1 cellular context compared by ENCODE assay signal in genomic region chr19:4405977-4406376, GRCh38.
TF ChIP-seq lines count a peak whose summit lies in the region.

No MANE protein-coding gene starts in this region.

TF ChIP-seq in GM12878, 131 proteins besides CTCF, POLR2A, EP300 and RAD21:
- no peak for TF ChIP-seq ZNF24 (IDR thresholded peaks at IDR 0.05)
- TF ChIP-seq HSF1 (IDR thresholded peaks at IDR 0.05; ENCODE audit: low read depth, low read length) = no peak
- TF ChIP-seq ATF7 (IDR thresholded peaks at IDR 0.05; ENCODE audit: low read depth) = no peak
- TF ChIP-seq YY1 (IDR thresholded peaks at IDR 0.05; ENCODE audit: low read depth, low read length) = no peak
- TF ChIP-seq SPI1 (IDR thresholded peaks at IDR 0.05; ENCODE audit: borderline replicate concordance, insufficient read depth, low read depth, low read length) = no peak
- TF ChIP-seq RELB (IDR thresholded peaks at IDR 0.05; ENCODE audit: low read depth) = no peak
- no peak for TF ChIP-seq BCL3 (IDR thresholded peaks at IDR 0.05; ENCODE audit: borderline replicate concordance, insufficient read depth, low read depth, low read length, poor library complexity, severe bottlenecking)
- TF ChIP-seq TCF7 (IDR thresholded peaks at IDR 0.05; ENCODE audit: borderline replicate concordance) = no peak
- no peak for TF ChIP-seq HDAC6 (IDR thresholded peaks at IDR 0.05; ENCODE audit: unreplicated experiment)
- no peak for TF ChIP-seq TAF1 (IDR thresholded peaks at IDR 0.05; ENCODE audit: borderline replicate concordance, low read depth, low read length)
- TF ChIP-seq GABPA (IDR thresholded peaks at IDR 0.05; ENCODE audit: low read depth) = no peak
- TF ChIP-seq RELA (IDR thresholded peaks at IDR 0.05; ENCODE audit: borderline replicate concordance, partially characterized antibody) = no peak
- no peak for TF ChIP-seq NRF1 (conservative IDR thresholded peaks at IDR 0.05; ENCODE audit: low read depth, low read length)
- no peak for TF ChIP-seq RFX5 (IDR thresholded peaks at IDR 0.05; ENCODE audit: low read depth, low read length)
